ENCODE assay signal across 20 cellular contexts in the genomic region with DNA sequence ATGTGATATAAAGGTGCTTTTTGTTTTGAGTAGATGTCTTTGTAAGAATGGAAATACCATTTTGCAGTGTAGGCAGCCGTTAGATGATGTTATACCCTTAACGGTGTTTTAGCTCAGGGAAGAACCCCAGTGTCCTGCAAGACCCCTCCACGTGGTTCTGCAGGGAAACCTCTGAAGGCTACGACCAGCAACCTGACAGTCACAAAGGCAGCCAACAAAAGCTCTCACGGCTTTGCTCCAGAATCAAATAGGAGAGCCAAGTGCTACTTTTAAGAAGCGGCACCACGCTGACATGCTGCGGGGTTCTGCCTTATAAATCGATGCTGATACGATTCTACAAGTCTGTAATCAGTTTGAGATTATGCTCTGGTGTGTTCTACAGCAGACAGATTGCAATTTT.
"Had no signal": no experiment of that assay in that cellular context is flagged by ENCODE, and none has a peak within 500 bp of the region (broad histone marks: within the 10 kb centered on the region; RNA-seq: fewer than 3 reads in every experiment).

No MANE protein-coding gene starts in this region.

- H3K36me3 ChIP-seq: gastrocnemius medialis, neutrophil, transverse colon, WERI-Rb-1 had no signal

- H3K4me1 Mint-ChIP-seq: activated CD4-positive, alpha-beta T cell treated with anti-CD3 and anti-CD28 coated beads for 36 hours; stimulated activated naive B cell treated with anti-CD40 and anti-IgM and Interleukin-4, amounts not matched to agents 10 μg/mL and 1 μg/mL and 100 μg/mL, for 72 hours; T-helper 17 cell had no signal

- ATAC-seq: activated CD4-positive, alpha-beta T cell treated with anti-CD3 and anti-CD28 coated beads for 36 hours; activated naive CD4-positive, alpha-beta T cell treated with anti-CD3 and anti-CD28 coated beads, Interleukin-2, amount 50 U/mL, for 72 hours; effector memory CD8-positive, alpha-beta T cell; gastrocnemius medialis; left lobe of liver; right cardiac atrium; stimulated activated naive B cell treated with anti-CD40 and anti-IgM and Interleukin-4, amounts not matched to agents 10 μg/mL and 1 μg/mL and 100 μg/mL, for 72 hours; T-helper 17 cell had no signal

- H3K27me3 ChIP-seq: gastrocnemius medialis, neutrophil, transverse colon had no signal

- H3K4me1 ChIP-seq: gastrocnemius medialis, transverse colon had no signal

- H3K36me3 Mint-ChIP-seq: activated CD4-positive, alpha-beta memory T cell treated with anti-CD3 and anti-CD28 coated beads for 36 hours; activated naive CD4-positive, alpha-beta T cell treated with anti-CD3 and anti-CD28 coated beads, Interleukin-2, amount 50 U/mL, for 72 hours; stimulated activated naive B cell treated with anti-CD40 and anti-IgM and Interleukin-4, amounts not matched to agents 10 μg/mL and 1 μg/mL and 100 μg/mL, for 72 hours had no signal

- H3K4me3 ChIP-seq: gastrocnemius medialis, skin epidermis, transverse colon had no signal

- H3K9me3 Mint-ChIP-seq: activated CD4-positive, alpha-beta memory T cell treated with anti-CD3 and anti-CD28 coated beads for 36 hours; activated naive CD4-positive, alpha-beta T cell treated with anti-CD3 and anti-CD28 coated beads, Interleukin-2, amount 50 U/mL, for 72 hours; activated T-cell treated with anti-CD3 and anti-CD28 coated beads, Interleukin-2, amount 50 U/mL, for 24 hours; dendritic cell treated with granulocyte-macrophage colony-stimulating factor and Interleukin-4, amounts not matched to agents 40 ng/mL and 50 ng/mL, for 4 days; effector memory CD8-positive, alpha-beta T cell had no signal

- H3K9me3 ChIP-seq: gastrocnemius medialis, neutrophil, transverse colon had no signal

- H3K27ac ChIP-seq: epithelial cell of prostate, gastrocnemius medialis, neutrophil, skin epidermis, transverse colon, WERI-Rb-1 had no signal

- DNase-seq: activated CD4-positive, alpha-beta memory T cell treated with anti-CD3 and anti-CD28 coated beads for 36 hours; activated CD4-positive, alpha-beta T cell treated with anti-CD3 and anti-CD28 coated beads for 36 hours; activated effector memory CD4-positive, alpha-beta T cell treated with Interleukin-2 at 50 U/mL for 16 hours; activated T-cell treated with anti-CD3 and anti-CD28 coated beads, Interleukin-2, amount 50 U/mL, for 24 hours; effector memory CD8-positive, alpha-beta T cell; gastrocnemius medialis; islet precursor cell; right cardiac atrium; stimulated activated CD4-positive, alpha-beta T cell treated with anti-CD3 and anti-CD28 coated beads, Interleukin-15, amount 100 ng/mL, for 24 hours; stimulated activated CD4-positive, alpha-beta T cell treated with anti-CD3 and anti-CD28 coated beads, Interleukin-4, amount 100 ng/mL, for 1 hour; stimulated activated naive B cell treated with anti-CD40 and anti-IgM and Interleukin-4, amounts not matched to agents 10 μg/mL and 1 μg/mL and 100 μg/mL, for 72 hours; T-helper 17 cell; transverse colon; WERI-Rb-1 had no signal

- H3K27ac Mint-ChIP-seq: activated CD4-positive, alpha-beta memory T cell treated with anti-CD3 and anti-CD28 coated beads for 36 hours; activated CD4-positive, alpha-beta T cell treated with anti-CD3 and anti-CD28 coated beads for 36 hours; activated naive CD4-positive, alpha-beta T cell treated with anti-CD3 and anti-CD28 coated beads, Interleukin-2, amount 50 U/mL, for 72 hours; activated T-cell treated with anti-CD3 and anti-CD28 coated beads, Interleukin-2, amount 50 U/mL, for 24 hours; dendritic cell treated with granulocyte-macrophage colony-stimulating factor and Interleukin-4, amounts not matched to agents 40 ng/mL and 50 ng/mL, for 4 days; effector memory CD8-positive, alpha-beta T cell; stimulated activated naive B cell treated with anti-CD40 and anti-IgM and Interleukin-4, amounts not matched to agents 10 μg/mL and 1 μg/mL and 100 μg/mL, for 72 hours; T-helper 17 cell had no signal

- H3K27me3 Mint-ChIP-seq: activated CD4-positive, alpha-beta memory T cell treated with anti-CD3 and anti-CD28 coated beads for 36 hours; activated CD4-positive, alpha-beta T cell treated with anti-CD3 and anti-CD28 coated beads for 36 hours; activated T-cell treated with anti-CD3 and anti-CD28 coated beads, Interleukin-2, amount 50 U/mL, for 24 hours; dendritic cell treated with granulocyte-macrophage colony-stimulating factor and Interleukin-4, amounts not matched to agents 40 ng/mL and 50 ng/mL, for 4 days; effector memory CD8-positive, alpha-beta T cell; stimulated activated naive B cell treated with anti-CD40 and anti-IgM and Interleukin-4, amounts not matched to agents 10 μg/mL and 1 μg/mL and 100 μg/mL, for 72 hours; T-helper 17 cell had no signal

- H3K4me3 Mint-ChIP-seq: activated CD4-positive, alpha-beta memory T cell treated with anti-CD3 and anti-CD28 coated beads for 36 hours; activated CD4-positive, alpha-beta T cell treated with anti-CD3 and anti-CD28 coated beads for 36 hours; activated T-cell treated with anti-CD3 and anti-CD28 coated beads, Interleukin-2, amount 50 U/mL, for 24 hours; dendritic cell treated with granulocyte-macrophage colony-stimulating factor and Interleukin-4, amounts not matched to agents 40 ng/mL and 50 ng/mL, for 4 days; effector memory CD8-positive, alpha-beta T cell; stimulated activated naive B cell treated with anti-CD40 and anti-IgM and Interleukin-4, amounts not matched to agents 10 μg/mL and 1 μg/mL and 100 μg/mL, for 72 hours; T-helper 17 cell had no signal
